Comparison of ENCODE assay signal across 1 cellular context in the genomic region with DNA sequence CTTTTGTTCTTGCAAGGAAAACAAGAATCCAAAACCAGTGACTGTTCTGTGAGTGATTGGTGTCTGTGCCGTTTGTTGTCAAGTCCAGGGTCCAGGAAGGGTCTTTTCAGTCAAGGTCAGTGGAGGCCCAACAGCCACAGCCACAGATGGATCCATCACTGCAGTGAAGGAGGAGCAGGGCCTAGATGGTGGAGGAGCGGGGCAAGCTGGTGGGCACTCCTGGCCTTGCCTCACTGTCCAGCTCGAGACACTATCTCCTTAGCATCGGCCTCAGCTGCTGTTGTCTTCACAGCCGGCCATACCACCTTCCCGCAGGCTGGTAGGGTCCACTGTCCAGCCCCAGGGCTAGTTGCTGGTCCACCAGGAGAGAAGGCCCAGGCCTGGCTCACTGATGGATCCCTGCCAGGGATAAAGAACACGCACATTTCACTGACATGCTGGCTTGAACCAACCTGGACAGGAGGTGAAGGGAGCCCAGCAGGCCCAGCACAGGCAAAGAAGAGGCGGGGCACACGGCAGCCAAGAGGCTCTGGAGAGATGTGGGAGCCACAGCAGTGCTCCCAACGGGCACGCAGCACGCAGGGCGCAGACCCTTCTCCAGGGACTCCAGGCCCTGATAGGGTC.
TF ChIP-seq lines count a peak whose summit lies in the region.

No MANE protein-coding gene starts in this region.

TF ChIP-seq in GM12878, 131 proteins besides CTCF, POLR2A, EP300 and RAD21:
- TF ChIP-seq POLR2AphosphoS2 (IDR thresholded peaks at IDR 0.05; ENCODE audit: low read depth, low read length) (0 out of 2 replicates have a peak, but pooled peaks have one; percentile 25), POLR2AphosphoS5 (IDR thresholded peaks at IDR 0.05; ENCODE audit: low read length) (peak; percentile 25; the same call in 1 of the 2 replicates)
- TF ChIP-seq, protein P1, sequence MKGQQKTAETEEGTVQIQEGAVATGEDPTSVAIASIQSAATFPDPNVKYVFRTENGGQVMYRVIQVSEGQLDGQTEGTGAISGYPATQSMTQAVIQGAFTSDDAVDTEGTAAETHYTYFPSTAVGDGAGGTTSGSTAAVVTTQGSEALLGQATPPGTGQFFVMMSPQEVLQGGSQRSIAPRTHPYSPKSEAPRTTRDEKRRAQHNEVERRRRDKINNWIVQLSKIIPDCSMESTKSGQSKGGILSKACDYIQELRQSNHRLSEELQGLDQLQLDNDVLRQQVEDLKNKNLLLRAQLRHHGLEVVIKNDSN (IDR thresholded peaks at IDR 0.05; ENCODE audit: borderline replicate concordance, extremely low read length, insufficient read depth, low read depth, low read length), result no peak
